Comparison of ENCODE assay signal across 1 cellular context in the genomic region with DNA sequence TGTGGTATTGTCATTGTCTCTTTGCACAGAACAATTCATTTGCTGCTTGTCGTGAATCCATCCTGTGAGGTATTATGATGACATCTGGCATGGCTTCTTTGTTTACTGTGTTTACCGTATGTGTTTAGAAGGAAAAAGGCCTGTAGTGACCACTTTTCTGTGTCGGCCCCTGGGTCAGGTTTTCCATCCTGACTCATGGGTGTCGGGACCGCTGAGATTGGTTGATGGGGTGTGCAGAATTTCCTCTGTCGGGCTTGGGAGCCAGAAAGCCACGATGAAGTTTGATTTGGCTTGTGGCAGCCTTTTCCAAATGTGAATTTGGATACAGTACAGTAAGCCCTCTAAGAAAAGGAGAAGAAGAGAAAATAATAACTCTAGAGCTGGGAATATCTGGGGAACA.
TF ChIP-seq lines count a peak whose summit lies in the region.

No MANE protein-coding gene starts in this region.

TF ChIP-seq in HEK293, 187 proteins besides CTCF, POLR2A, EP300 and RAD21 (continued from another document):
- no peak for TF ChIP-seq PBX3 (CRISPR knock-in tag; IDR thresholded peaks at IDR 0.05)
- no peak for TF ChIP-seq ZNF132 (tag by site-specific recombination; IDR thresholded peaks at IDR 0.05; ENCODE audit: borderline replicate concordance)
- no peak for TF ChIP-seq ZNF416 (tag by site-specific recombination; IDR thresholded peaks at IDR 0.05)
